9 cellular contexts compared by ENCODE assay signal in the genomic region with DNA sequence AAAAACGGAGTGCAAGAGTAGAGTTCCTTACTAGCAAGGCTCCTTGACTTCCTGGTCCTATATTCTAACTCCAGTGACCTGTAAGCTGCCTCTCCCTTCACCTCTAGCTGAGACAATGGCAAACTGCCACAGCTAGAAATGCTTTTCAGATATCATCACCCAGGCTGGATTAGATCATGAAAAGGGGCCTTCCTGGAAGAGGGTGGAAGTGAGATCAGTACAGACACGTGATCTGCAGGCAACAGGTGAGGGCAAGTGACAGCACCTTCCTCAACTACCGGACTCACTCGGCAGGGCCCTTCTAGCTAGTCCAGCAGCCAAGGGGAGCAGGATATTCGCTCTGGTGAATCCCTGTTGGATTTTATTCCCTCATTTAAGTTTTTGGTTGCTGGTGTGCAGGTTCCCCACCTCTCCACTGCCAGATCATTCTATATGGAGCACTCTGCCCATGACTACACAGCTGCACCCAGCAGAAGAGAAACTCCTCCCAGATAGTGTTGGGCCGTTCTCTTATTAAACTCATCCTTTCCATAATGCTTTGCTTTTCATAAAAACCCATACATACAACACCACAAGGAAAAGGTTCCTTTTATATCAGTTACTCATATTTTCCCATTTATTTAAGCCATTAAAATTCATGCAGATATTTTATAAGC. TPM values are rescaled to one million over a fixed set of nuclear protein-coding genes. Genes with fewer than 3 reads are reported as not detected.
DNase-seq lines count a peak whose midpoint lies in the region; ATAC-seq and TF ChIP-seq lines count a peak whose summit lies in the region.
"Had no signal": no experiment of that assay in that cellular context is flagged by ENCODE, and none has a peak within 500 bp of the region (broad histone marks: within the 10 kb centered on the region; RNA-seq: fewer than 3 reads in every experiment).

No MANE protein-coding gene starts in this region.

- in situ Hi-C loops in ACHN (cut with HindIII; ENCODE audit: low pct_ligation_motif_present, low pct_unique_long_range_greater_than_20kb, low sequenced_read_pairs) = no loop called here

- no peak overlapping the region for H3K4me3 ChIP-seq in cardiac fibroblast (replicated peaks in 1 of 2; ENCODE audit: low read depth in 2 of 2, low read length in 2 of 2)

- no peak for TF ChIP-seq CTCF in cardiac fibroblast (IDR thresholded peaks at IDR 0.05; ENCODE audit: low read depth, low read length)

- DNase-seq in ACHN (peak; percentile 96), LHCN-M2 (ENCODE audit: low read depth) (peak; percentile 88), cardiac fibroblast (ENCODE audit: low read depth in 2 of 2) (peak; percentile 63 to 92), mucosa of gallbladder (ENCODE audit: low spot score) (peak; percentile 88), NCI-H446 treated with DMSO at 0.1 percent for 48 hours (lab: John Stamatoyannopoulos, UW) (no peak), hippocampal formation (lab: John Stamatoyannopoulos, UW) (no peak)

- no peak for ATAC-seq in GM21528 (IDR thresholded peaks at IDR 0.05; ENCODE audit: low FRiP score, unreplicated experiment)
- ATAC-seq in GM19351 (IDR thresholded peaks at IDR 0.05; ENCODE audit: unreplicated experiment) = no peak

RNA-seq across cellular contexts. Expression of a gene that starts 26.4 kb away (rescaled TPM):
- not detected in 2 replicates for total RNA-seq in LHCN-M2 (2014; rRNA removed)
- polyA plus RNA-seq in LHCN-M2 (2012) = 0.01 TPM
- not detected for total RNA-seq in mucosa of gallbladder
- total RNA-seq: temporal lobe had no signal

RNA-seq across cellular contexts. Expression of a gene that starts 34.1 kb away (rescaled TPM):
- total RNA-seq in LHCN-M2 (2014; rRNA removed) (265 and 277 TPM in 2 replicates), mucosa of gallbladder (98.5 TPM)
- polyA plus RNA-seq in LHCN-M2 (2012) = 351 TPM

RNA-seq across cellular contexts. Expression of a gene that starts 40.7 kb away (rescaled TPM):
- total RNA-seq in LHCN-M2 (2014; rRNA removed) = 28.1 and 33.6 TPM in 2 replicates
- polyA plus RNA-seq in LHCN-M2 (2012) = 217 TPM
- total RNA-seq in mucosa of gallbladder = 123 TPM

Comparison
In these comparisons a context has a peak if more than half of its experiments do, and no peak if none do; other contexts are left out.
1. DNase-seq: peak in ACHN (single experiment), LHCN-M2 (single experiment), cardiac fibroblast (2 of 2) and mucosa of gallbladder (single experiment); none in NCI-H446 treated with DMSO at 0.1 percent for 48 hours (single experiment) and hippocampal formation (0 of 2).